Comparison of ENCODE assay signal across 9 cellular contexts in genomic region chrY:13478126-13478750, GRCh38. TPM values are rescaled to one million over a fixed set of nuclear protein-coding genes. Genes with fewer than 3 reads are reported as not detected.
DNase-seq lines count a peak whose midpoint lies in the region; ATAC-seq and TF ChIP-seq lines count a peak whose summit lies in the region.
"Had no signal": no experiment of that assay in that cellular context is flagged by ENCODE, and none has a peak within 500 bp of the region (broad histone marks: within the 10 kb centered on the region; RNA-seq: fewer than 3 reads in every experiment).

No MANE protein-coding gene starts in this region.

- H3K4me1 ChIP-seq in mononuclear cell (ENCODE audit: insufficient read depth, low read length) = peaks cover 17% of the 10 kb centered on the region
- no peaks in the 10 kb centered on the region for H3K4me1 ChIP-seq in psoas muscle

- peak; percentile 68 for DNase-seq in NCI-H2171 treated with DMSO at 0.1 percent for 48 hours (lab: John Stamatoyannopoulos, UW)
- peak; percentile 76 for DNase-seq in amniotic epithelial cell (ENCODE audit: low read depth)
- DNase-seq in NCI-H1105 treated with DMSO at 0.1 percent for 48 hours (lab: John Stamatoyannopoulos, UW) = no peak
- DNase-seq in psoas muscle = no peak
- DNase-seq in cerebellar nuclear complex (lab: John Stamatoyannopoulos, UW) = no peak
- no peak for DNase-seq in activated gamma-delta T cell (lab: John Stamatoyannopoulos, UW)

- ATAC-seq in GM19043 (IDR thresholded peaks at IDR 0.05; ENCODE audit: low read depth, unreplicated experiment) (peak; percentile 43), psoas muscle (no peak)
- ATAC-seq: K562 had no signal

- peak overlapping the region; percentile 53 for H3K4me3 ChIP-seq in mononuclear cell (ENCODE audit: low read length)
- no peak overlapping the region for H3K4me3 ChIP-seq in psoas muscle
- H3K4me3 ChIP-seq: K562 had no signal

- no peaks in the 10 kb centered on the region for H3K9me3 ChIP-seq in mononuclear cell (ENCODE audit: low read depth, low read length)
- no peaks in the 10 kb centered on the region for H3K9me3 ChIP-seq in psoas muscle

- H3K27ac ChIP-seq in psoas muscle = no peak overlapping the region

- intact Hi-C loops in psoas muscle (cut with DNase I) = no loop called here

- H3K36me3 ChIP-seq in psoas muscle (ENCODE audit: insufficient read depth in 1 of 2, low read depth in 1 of 2) = no peaks in the 10 kb centered on the region

- TF ChIP-seq CTCF in psoas muscle (IDR thresholded peaks at IDR 0.05) = no peak

- 0 to 1% methylated on average over 14 of the region's 14 CpGs; no CpG with 5 or more reads in 1 of the 3 donors for WGBS in psoas muscle, 3 donors

- H3K27me3 ChIP-seq in mononuclear cell (ENCODE audit: insufficient read depth, low read length) (no peaks in the 10 kb centered on the region), psoas muscle (ENCODE audit: insufficient read depth in 3 of 3, low read length in 2 of 3) (no peaks in the 10 kb centered on the region)

RNA-seq across cellular contexts. Expression of gene UTY, which starts 1.6 kb away (rescaled TPM):
- total RNA-seq in mononuclear cell (0.10 TPM), psoas muscle (not detected)
- polyA plus RNA-seq in psoas muscle = 1 to 10 TPM in 2 of 3 donors, not detected in 1; 1.3 to 4.5 TPM
- polyA plus RNA-seq: K562 had no signal

Comparison
In these comparisons a context has a peak if more than half of its experiments do, and no peak if none do; other contexts are left out.
1. DNase-seq: peak in NCI-H2171 treated with DMSO at 0.1 percent for 48 hours (single experiment) and amniotic epithelial cell (single experiment); none in NCI-H1105 treated with DMSO at 0.1 percent for 48 hours (single experiment), psoas muscle (0 of 2), cerebellar nuclear complex (0 of 2) and activated gamma-delta T cell (single experiment).